Comparison of ENCODE assay signal across 1 cellular context in the genomic region with DNA sequence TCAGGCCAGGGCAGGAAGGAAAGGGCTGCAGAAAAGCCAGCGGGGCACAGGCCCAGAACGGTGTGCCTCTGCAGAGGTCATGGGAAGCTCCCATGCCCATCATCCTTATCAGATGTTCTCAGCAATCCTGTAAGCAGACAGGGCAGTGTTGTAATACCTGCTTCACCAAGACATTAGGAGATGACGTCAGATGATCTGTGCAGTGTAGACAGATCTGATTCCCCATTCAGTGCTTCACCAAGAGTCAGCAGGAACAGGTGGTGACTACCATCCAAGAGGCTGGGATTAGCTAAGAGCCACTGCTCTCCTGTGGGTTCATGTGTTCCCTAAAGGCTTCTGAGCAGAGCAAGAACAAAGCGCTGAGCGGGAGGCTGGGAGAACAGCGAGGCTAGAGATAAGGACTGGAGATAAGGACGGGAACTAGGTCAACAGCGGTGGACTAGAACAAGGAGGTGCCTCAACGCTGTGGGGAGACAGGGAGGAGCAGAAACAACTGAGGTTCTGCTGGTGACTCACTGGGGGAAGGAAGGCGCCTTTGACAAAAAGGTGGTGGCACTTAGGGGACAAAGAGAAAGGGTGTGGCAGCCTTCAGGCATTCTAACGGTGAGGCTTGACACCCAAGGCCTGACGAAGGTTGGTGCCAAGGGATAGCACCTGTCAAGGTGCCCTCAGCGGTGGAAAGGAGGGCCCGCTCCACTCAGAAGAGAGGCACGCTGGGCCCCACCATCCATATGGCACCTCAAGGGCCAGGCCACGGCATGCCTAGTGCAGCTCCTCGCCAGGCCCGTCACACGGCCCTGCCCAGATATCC.
TF ChIP-seq lines count a peak whose summit lies in the region.

No MANE protein-coding gene starts in this region.

TF ChIP-seq in HepG2, 621 proteins besides CTCF, POLR2A, EP300 and RAD21 (continued from another document):
- TF ChIP-seq TMF1 (CRISPR knock-in tag; IDR thresholded peaks at IDR 0.05; ENCODE audit: low read depth) (no peak), PREB (CRISPR knock-in tag; IDR thresholded peaks at IDR 0.05) (no peak), MTF1 (CRISPR knock-in tag; IDR thresholded peaks at IDR 0.05) (no peak), ZNF317 (CRISPR knock-in tag; IDR thresholded peaks at IDR 0.05) (no peak), SNRNP70 (IDR thresholded peaks at IDR 0.05; ENCODE audit: low read depth, low read length) (no peak), ZNF564 (CRISPR knock-in tag; IDR thresholded peaks at IDR 0.05) (no peak), ZFP36L2 (CRISPR knock-in tag; IDR thresholded peaks at IDR 0.05) (no peak), ZFX (CRISPR knock-in tag; IDR thresholded peaks at IDR 0.05; ENCODE audit: low read depth) (no peak; the same call in 1 of the 2 replicates), MXD1 (CRISPR knock-in tag; IDR thresholded peaks at IDR 0.05) (no peak)
- TF ChIP-seq, protein P1, sequence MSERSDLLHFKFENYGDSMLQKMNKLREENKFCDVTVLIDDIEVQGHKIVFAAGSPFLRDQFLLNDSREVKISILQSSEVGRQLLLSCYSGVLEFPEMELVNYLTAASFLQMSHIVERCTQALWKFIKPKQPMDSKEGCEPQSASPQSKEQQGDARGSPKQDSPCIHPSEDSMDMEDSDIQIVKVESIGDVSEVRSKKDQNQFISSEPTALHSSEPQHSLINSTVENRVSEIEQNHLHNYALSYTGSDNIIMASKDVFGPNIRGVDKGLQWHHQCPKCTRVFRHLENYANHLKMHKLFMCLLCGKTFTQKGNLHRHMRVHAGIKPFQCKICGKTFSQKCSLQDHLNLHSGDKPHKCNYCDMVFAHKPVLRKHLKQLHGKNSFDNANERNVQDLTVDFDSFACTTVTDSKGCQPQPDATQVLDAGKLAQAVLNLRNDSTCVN (CRISPR knock-in tag; IDR thresholded peaks at IDR 0.05; ENCODE audit: borderline replicate concordance) = peak; percentile 71; the same call in 1 of the 2 replicates
- TF ChIP-seq, protein P2, sequence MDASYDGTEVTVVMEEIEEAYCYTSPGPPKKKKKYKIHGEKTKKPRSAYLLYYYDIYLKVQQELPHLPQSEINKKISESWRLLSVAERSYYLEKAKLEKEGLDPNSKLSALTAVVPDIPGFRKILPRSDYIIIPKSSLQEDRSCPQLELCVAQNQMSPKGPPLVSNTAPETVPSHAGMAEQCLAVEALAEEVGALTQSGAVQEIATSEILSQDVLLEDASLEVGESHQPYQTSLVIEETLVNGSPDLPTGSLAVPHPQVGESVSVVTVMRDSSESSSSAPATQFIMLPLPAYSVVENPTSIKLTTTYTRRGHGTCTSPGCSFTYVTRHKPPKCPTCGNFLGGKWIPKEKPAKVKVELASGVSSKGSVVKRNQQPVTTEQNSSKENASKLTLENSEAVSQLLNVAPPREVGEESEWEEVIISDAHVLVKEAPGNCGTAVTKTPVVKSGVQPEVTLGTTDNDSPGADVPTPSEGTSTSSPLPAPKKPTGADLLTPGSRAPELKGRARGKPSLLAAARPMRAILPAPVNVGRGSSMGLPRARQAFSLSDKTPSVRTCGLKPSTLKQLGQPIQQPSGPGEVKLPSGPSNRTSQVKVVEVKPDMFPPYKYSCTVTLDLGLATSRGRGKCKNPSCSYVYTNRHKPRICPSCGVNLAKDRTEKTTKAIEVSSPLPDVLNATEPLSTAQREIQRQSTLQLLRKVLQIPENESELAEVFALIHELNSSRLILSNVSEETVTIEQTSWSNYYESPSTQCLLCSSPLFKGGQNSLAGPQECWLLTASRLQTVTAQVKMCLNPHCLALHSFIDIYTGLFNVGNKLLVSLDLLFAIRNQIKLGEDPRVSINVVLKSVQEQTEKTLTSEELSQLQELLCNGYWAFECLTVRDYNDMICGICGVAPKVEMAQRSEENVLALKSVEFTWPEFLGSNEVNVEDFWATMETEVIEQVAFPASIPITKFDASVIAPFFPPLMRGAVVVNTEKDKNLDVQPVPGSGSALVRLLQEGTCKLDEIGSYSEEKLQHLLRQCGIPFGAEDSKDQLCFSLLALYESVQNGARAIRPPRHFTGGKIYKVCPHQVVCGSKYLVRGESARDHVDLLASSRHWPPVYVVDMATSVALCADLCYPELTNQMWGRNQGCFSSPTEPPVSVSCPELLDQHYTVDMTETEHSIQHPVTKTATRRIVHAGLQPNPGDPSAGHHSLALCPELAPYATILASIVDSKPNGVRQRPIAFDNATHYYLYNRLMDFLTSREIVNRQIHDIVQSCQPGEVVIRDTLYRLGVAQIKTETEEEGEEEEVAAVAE (CRISPR knock-in tag; IDR thresholded peaks at IDR 0.05; ENCODE audit: borderline replicate concordance) = no peak
